ENCODE assay signal across 8 cellular contexts in the genomic region with DNA sequence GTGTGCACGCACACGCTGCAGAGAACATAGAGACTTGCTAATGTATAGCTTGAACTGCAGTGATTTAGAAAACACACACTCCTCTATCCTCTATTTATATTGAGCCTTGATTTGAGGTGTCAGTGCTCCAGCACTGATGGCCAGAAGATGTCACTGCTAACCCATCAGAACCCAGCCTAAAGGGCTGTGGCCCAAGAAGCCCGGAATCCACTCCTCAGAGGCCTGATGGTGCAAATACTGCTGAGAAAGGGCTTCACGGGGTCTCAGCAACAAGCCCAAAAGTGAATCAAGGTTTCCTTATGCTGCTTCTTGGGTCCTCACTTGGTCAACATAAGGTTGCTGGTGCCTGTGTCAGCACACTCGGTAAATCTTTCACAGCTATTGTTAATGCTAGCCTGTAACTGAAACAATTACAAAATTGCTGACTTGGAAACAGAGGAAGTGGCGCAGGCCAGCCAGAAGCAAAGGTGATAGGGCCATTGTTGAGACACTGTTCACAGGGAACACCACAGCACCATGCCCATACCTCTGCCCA.
DNase-seq lines count a peak whose midpoint lies in the region; ATAC-seq and TF ChIP-seq lines count a peak whose summit lies in the region.

No MANE protein-coding gene starts in this region.

- peak overlapping the region in 7 of 9 donors; percentile 21 to 80 (median 53) for H3K27ac Mint-ChIP-seq in naive thymus-derived CD4-positive, alpha-beta T cell

- no peak for TF ChIP-seq POLR2A in esophagus squamous epithelium (IDR thresholded peaks at IDR 0.05)

- no peak overlapping the region for H3K4me3 ChIP-seq in BE2C (ENCODE audit: low read depth, low read length)
- H3K4me3 ChIP-seq in esophagus squamous epithelium: no peak overlapping the region
- no peak overlapping the region for H3K4me3 ChIP-seq in naive thymus-derived CD4-positive, alpha-beta T cell (ENCODE audit: low read length)
- H3K4me3 ChIP-seq in thymus (ENCODE audit: low read length): no peak overlapping the region

- H3K4me3 Mint-ChIP-seq in naive thymus-derived CD4-positive, alpha-beta T cell: peak overlapping the region in 2 of 10 donors; percentile 7 to 41

- intact Hi-C loops in esophagus squamous epithelium (cut with DNase I): loop anchor here (5.0 kb wide), 1 partner anchor 442 kb away; no protein-coding TSS in a partner anchor
- intact Hi-C loops in naive thymus-derived CD4-positive, alpha-beta T cell (cut with micrococcal nuclease): loop anchor here (1.0 to 5.0 kb wide), 11 partner anchors 57 to 590 kb away; no protein-coding TSS in a partner anchor

- TF ChIP-seq CTCF in BE2C (IDR thresholded peaks at IDR 0.05; ENCODE audit: low read depth, low read length) (peak; percentile 93), esophagus squamous epithelium (IDR thresholded peaks at IDR 0.05) (peak; percentile 51 to 81 (median 64))

- CTCF ChIA-PET in naive thymus-derived CD4-positive, alpha-beta T cell (lab: Charles Lee): interaction anchor here (0.6 to 2.5 kb wide), 12 partner anchors 13 to 590 kb away, joined by 3 to 16 read pairs (median 4); no protein-coding TSS in a partner anchor

- H3K4me1 ChIP-seq in BE2C: peaks cover 24% of the 10 kb centered on the region
- H3K4me1 ChIP-seq in esophagus squamous epithelium: peaks cover 0 to 43% (median 17%) of the 10 kb centered on the region in 3 donors
- H3K4me1 ChIP-seq in naive thymus-derived CD4-positive, alpha-beta T cell (ENCODE audit: control insufficient read depth in 2 of 2, insufficient read depth in 2 of 2, low read length in 2 of 2): no peaks in the 10 kb centered on the region
- H3K4me1 ChIP-seq in thymus (ENCODE audit: control insufficient read depth, insufficient read depth, low read length): no peaks in the 10 kb centered on the region

- peaks cover 6% of the 10 kb centered on the region for H3K36me3 ChIP-seq in BE2C
- peaks cover 6 to 99% (median 9%) of the 10 kb centered on the region in 3 donors for H3K36me3 ChIP-seq in esophagus squamous epithelium
- peaks cover 0 to 68% (median 3%) of the 10 kb centered on the region in 3 experiments for H3K36me3 ChIP-seq in naive thymus-derived CD4-positive, alpha-beta T cell (ENCODE audit: control insufficient read depth in 2 of 3, insufficient read depth in 3 of 3, low read length in 3 of 3)
- H3K36me3 ChIP-seq in thymus (ENCODE audit: control insufficient read depth, insufficient read depth): peaks cover 9% of the 10 kb centered on the region

- no peaks in the 10 kb centered on the region for H3K9me3 ChIP-seq in BE2C
- no peaks in the 10 kb centered on the region for H3K9me3 ChIP-seq in esophagus squamous epithelium
- no peaks in the 10 kb centered on the region for H3K9me3 ChIP-seq in naive thymus-derived CD4-positive, alpha-beta T cell (ENCODE audit: control insufficient read depth in 2 of 3, low read length in 3 of 3)
- H3K9me3 ChIP-seq in thymus (ENCODE audit: control insufficient read depth): no peaks in the 10 kb centered on the region

- no peaks in the 10 kb centered on the region for H3K27me3 ChIP-seq in BE2C
- no peaks in the 10 kb centered on the region for H3K27me3 ChIP-seq in esophagus squamous epithelium
- H3K27me3 ChIP-seq in naive thymus-derived CD4-positive, alpha-beta T cell (ENCODE audit: control insufficient read depth in 2 of 2, insufficient read depth in 2 of 2, low read length in 2 of 2): no peaks in the 10 kb centered on the region
- no peaks in the 10 kb centered on the region for H3K27me3 ChIP-seq in thymus (ENCODE audit: control insufficient read depth, insufficient read depth)

- peaks cover 9 to 67% (median 36%) of the 10 kb centered on the region in 5 donors for H3K36me3 Mint-ChIP-seq in naive thymus-derived CD4-positive, alpha-beta T cell

- H3K9me3 Mint-ChIP-seq in naive thymus-derived CD4-positive, alpha-beta T cell: no peaks in the 10 kb centered on the region

- peak; percentile 71 for DNase-seq in BE2C
- DNase-seq in GM19238 (ENCODE audit: insufficient read length, low spot score): peak; percentile 62
- DNase-seq in NCI-H82 (lab: John Stamatoyannopoulos, UW): peak; percentile 78
- peak; percentile 5 for DNase-seq in activated T-cell treated with anti-CD3 and anti-CD28 coated beads for 48 hours (ENCODE audit: low read depth)
- no peak for DNase-seq in esophagus squamous epithelium (lab: John Stamatoyannopoulos, UW)
- peak; percentile 28 to 69 (median 47) for DNase-seq in naive thymus-derived CD4-positive, alpha-beta T cell

- peak; percentile 93 for ATAC-seq in naive thymus-derived CD4-positive, alpha-beta T cell
- ATAC-seq in HG03097 (IDR thresholded peaks at IDR 0.05; ENCODE audit: low FRiP score, unreplicated experiment): no peak

- peaks cover 0 to 32% (median 19%) of the 10 kb centered on the region in 7 donors for H3K4me1 Mint-ChIP-seq in naive thymus-derived CD4-positive, alpha-beta T cell

- H3K27ac ChIP-seq in esophagus squamous epithelium (peak overlapping the region in 3 of 4 donors; percentile 43 to 66 (median 63)), thymus (ENCODE audit: low read depth) (peak overlapping the region; percentile 33)
- H3K27ac ChIP-seq in naive thymus-derived CD4-positive, alpha-beta T cell (ENCODE audit: low read depth, low read length): no peak overlapping the region

- no peaks in the 10 kb centered on the region for H3K27me3 Mint-ChIP-seq in naive thymus-derived CD4-positive, alpha-beta T cell

- 50 to 56% methylated on average over 6 of the region's 6 CpGs for WGBS in esophagus squamous epithelium, 2 donors
- 63% methylated on average over 6 of the region's 6 CpGs for WGBS in thymus

- POLR2A ChIA-PET in naive thymus-derived CD4-positive, alpha-beta T cell (lab: Charles Lee): no interaction called here
